ENCODE assay signal across 28 cellular contexts in the genomic region with DNA sequence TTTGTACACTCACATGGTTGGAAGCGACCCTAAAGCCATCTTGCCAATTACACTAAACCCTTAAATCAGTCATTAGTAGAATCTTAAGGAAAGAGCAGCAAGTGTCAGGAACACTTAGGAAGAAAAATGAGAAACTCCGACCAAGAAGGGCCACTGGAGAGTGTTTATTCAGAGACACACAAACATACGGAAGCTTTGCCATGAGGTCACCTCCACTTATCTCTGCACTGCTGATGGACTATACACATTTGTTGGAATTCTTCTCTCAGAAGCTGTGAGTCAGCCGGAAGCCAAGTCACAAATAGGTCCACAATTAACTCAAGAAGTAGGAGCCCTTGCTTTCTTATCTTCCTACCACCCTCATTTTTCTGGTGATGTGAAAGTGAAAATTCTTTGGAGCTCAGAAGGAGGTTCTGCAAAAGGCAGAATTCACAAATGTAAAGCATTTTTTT. TPM values are rescaled to one million over a fixed set of nuclear protein-coding genes. Genes with fewer than 3 reads are reported as not detected.
A peak's percentile ranks its signal among the peaks of the same experiment; 100 is the strongest.
DNase-seq lines count a peak whose midpoint lies in the region; ATAC-seq, FAIRE-seq and TF ChIP-seq lines count a peak whose summit lies in the region.
"Had no signal": no experiment of that assay in that cellular context is flagged by ENCODE, and none has a peak within 500 bp of the region (broad histone marks: within the 10 kb centered on the region; RNA-seq: fewer than 3 reads in every experiment).

No MANE protein-coding gene starts in this region.

- H3K9me3 ChIP-seq in astrocyte (ENCODE audit: insufficient read depth, low read depth, low read length) (no peaks in the 10 kb centered on the region), heart right ventricle (no peaks in the 10 kb centered on the region)
- H3K9me3 ChIP-seq in naive thymus-derived CD4-positive, alpha-beta T cell (ENCODE audit: control insufficient read depth in 2 of 3, low read length in 3 of 3) = no peaks in the 10 kb centered on the region
- H3K9me3 ChIP-seq: ascending aorta, left ventricle myocardium inferior, psoas muscle had no signal

- H3K27ac Mint-ChIP-seq in astrocyte (ENCODE audit: unreplicated experiment) = no peak overlapping the region
- no peak overlapping the region for H3K27ac Mint-ChIP-seq in effector memory CD8-positive, alpha-beta T cell
- H3K27ac Mint-ChIP-seq in naive thymus-derived CD4-positive, alpha-beta T cell = no peak overlapping the region
- H3K27ac Mint-ChIP-seq: activated B cell treated with CpG ODN at 0.5 μM for 24 hours; activated CD8-positive, alpha-beta T cell treated with anti-CD3 and anti-CD28 coated beads, Interleukin-2, amount 10 ng/mL, durations not matched to agents 7 days and 5 days; activated naive CD4-positive, alpha-beta T cell treated with anti-CD3 and anti-CD28 coated beads, Interleukin-2, amount 10 ng/mL, durations not matched to agents 7 days and 5 days had no signal

- POLR2A ChIA-PET in naive thymus-derived CD4-positive, alpha-beta T cell (lab: Charles Lee) = interaction anchor here (0.6 kb wide), 1 partner anchor 75 kb away, joined by 3 read pairs; no protein-coding TSS in a partner anchor

- CTCF ChIA-PET in naive thymus-derived CD4-positive, alpha-beta T cell (lab: Charles Lee) = interaction anchor here (0.9 to 2.0 kb wide), 3 partner anchors 20 to 140 kb away, joined by 3 to 6 read pairs (median 3); no protein-coding TSS in a partner anchor

- H3K27ac ChIP-seq in astrocyte (ENCODE audit: low read depth, low read length) = no peak overlapping the region
- H3K27ac ChIP-seq in heart right ventricle = no peak overlapping the region
- no peak overlapping the region for H3K27ac ChIP-seq in naive thymus-derived CD4-positive, alpha-beta T cell (ENCODE audit: low read depth, low read length)
- H3K27ac ChIP-seq: ascending aorta, left ventricle myocardium inferior, psoas muscle had no signal

- H4K20me1 ChIP-seq in astrocyte (ENCODE audit: insufficient read depth, low read length) = no peaks in the 10 kb centered on the region

- H2AFZ ChIP-seq in astrocyte (ENCODE audit: low read depth, low read length) = no peak overlapping the region

- no peak overlapping the region for H3K4me2 ChIP-seq in astrocyte (ENCODE audit: low read length)

- peaks cover 20% of the 10 kb centered on the region for H3K27me3 Mint-ChIP-seq in astrocyte (ENCODE audit: low read depth, unreplicated experiment)
- peaks cover 33 to 63% of the 10 kb centered on the region in 2 donors for H3K27me3 Mint-ChIP-seq in effector memory CD8-positive, alpha-beta T cell
- peaks cover 4 to 55% (median 11%) of the 10 kb centered on the region in 5 donors for H3K27me3 Mint-ChIP-seq in naive thymus-derived CD4-positive, alpha-beta T cell
- H3K27me3 Mint-ChIP-seq: activated B cell treated with CpG ODN at 0.5 μM for 24 hours had no signal

- intact Hi-C loops in heart right ventricle (cut with DNase I) = no loop called here
- intact Hi-C loops in naive thymus-derived CD4-positive, alpha-beta T cell (cut with micrococcal nuclease) = no loop called here

- H3K4me3 ChIP-seq in astrocyte (ENCODE audit: insufficient read depth, low read depth, low read length) = no peak overlapping the region
- H3K4me3 ChIP-seq in heart right ventricle = no peak overlapping the region
- no peak overlapping the region for H3K4me3 ChIP-seq in naive thymus-derived CD4-positive, alpha-beta T cell (ENCODE audit: low read length)
- H3K4me3 ChIP-seq: ascending aorta, left ventricle myocardium inferior, psoas muscle had no signal

- H3K4me1 Mint-ChIP-seq in astrocyte (ENCODE audit: low read depth, unreplicated experiment) = peaks cover 11% of the 10 kb centered on the region
- H3K4me1 Mint-ChIP-seq in effector memory CD8-positive, alpha-beta T cell (ENCODE audit: low read depth in 2 of 2) = peaks cover 0 to 3% of the 10 kb centered on the region in 2 donors
- peaks cover 0 to 2% (median 0%) of the 10 kb centered on the region in 7 donors for H3K4me1 Mint-ChIP-seq in naive thymus-derived CD4-positive, alpha-beta T cell
- H3K4me1 Mint-ChIP-seq: activated B cell treated with CpG ODN at 0.5 μM for 24 hours; activated naive CD4-positive, alpha-beta T cell treated with anti-CD3 and anti-CD28 coated beads, Interleukin-2, amount 10 ng/mL, durations not matched to agents 7 days and 5 days; neural crest cell had no signal

- no peaks in the 10 kb centered on the region for H3K9me3 Mint-ChIP-seq in astrocyte (ENCODE audit: unreplicated experiment)
- H3K9me3 Mint-ChIP-seq in effector memory CD8-positive, alpha-beta T cell = no peaks in the 10 kb centered on the region
- H3K9me3 Mint-ChIP-seq in naive thymus-derived CD4-positive, alpha-beta T cell = no peaks in the 10 kb centered on the region
- H3K9me3 Mint-ChIP-seq: activated B cell treated with CpG ODN at 0.5 μM for 24 hours; activated naive CD4-positive, alpha-beta T cell treated with anti-CD3 and anti-CD28 coated beads, Interleukin-2, amount 10 ng/mL, durations not matched to agents 7 days and 5 days; activated T-cell treated with anti-CD3 and anti-CD28 coated beads, Interleukin-2, amount 50 U/mL, for 4 hours; neural crest cell had no signal

- DNase-seq in NOMO-1 treated with DMSO at 0.1 percent for 48 hours (lab: John Stamatoyannopoulos, UW; ENCODE audit: unreplicated experiment) (peak; percentile 15), NOMO-1 treated with dmso at 0.1 percent for 144 hours (lab: John Stamatoyannopoulos, UW; ENCODE audit: unreplicated experiment) (no peak), astrocyte (ENCODE audit: low read depth) (peak; percentile 85), hepatic stellate cell (ENCODE audit: low spot score) (peak; percentile 29), heart right ventricle (no peak), NCI-H1092 (lab: John Stamatoyannopoulos, UW) (no peak)
- DNase-seq in effector memory CD8-positive, alpha-beta T cell = no peak
- DNase-seq in naive thymus-derived CD4-positive, alpha-beta T cell = no peak
- DNase-seq: 8988T; activated B cell treated with CpG ODN at 0.5 μM for 24 hours; activated CD8-positive, alpha-beta T cell treated with anti-CD3 and anti-CD28 coated beads, Interleukin-2, amount 10 ng/mL, durations not matched to agents 7 days and 5 days; activated naive CD4-positive, alpha-beta T cell treated with anti-CD3 and anti-CD28 coated beads, Interleukin-2, amount 10 ng/mL, durations not matched to agents 7 days and 5 days; activated T-cell treated with anti-CD3 and anti-CD28 coated beads, Interleukin-2, amount 50 U/mL, for 4 hours; Calu3; foreskin melanocyte; GF-D8; left ventricle myocardium inferior; NCI-H2029 treated with DMSO at 0.1 percent for 48 hours; NCI-H524; psoas muscle had no signal

- H3K27me3 ChIP-seq in astrocyte (ENCODE audit: insufficient read depth, low read length) (peaks cover 5% of the 10 kb centered on the region), heart right ventricle (peaks cover 0 to 86% (median 4%) of the 10 kb centered on the region in 7 donors)
- H3K27me3 ChIP-seq in naive thymus-derived CD4-positive, alpha-beta T cell (ENCODE audit: control insufficient read depth in 2 of 2, insufficient read depth in 2 of 2, low read length in 2 of 2) = no peaks in the 10 kb centered on the region
- H3K27me3 ChIP-seq: ascending aorta had no signal

- no peaks in the 10 kb centered on the region for H3K4me1 ChIP-seq in astrocyte (ENCODE audit: insufficient read depth, low read length)
- H3K4me1 ChIP-seq in heart right ventricle = peaks cover 0 to 13% (median 0%) of the 10 kb centered on the region in 9 donors
- H3K4me1 ChIP-seq in naive thymus-derived CD4-positive, alpha-beta T cell (ENCODE audit: control insufficient read depth in 2 of 2, insufficient read depth in 2 of 2, low read length in 2 of 2) = no peaks in the 10 kb centered on the region
- H3K4me1 ChIP-seq: ascending aorta, psoas muscle had no signal

- TF ChIP-seq CTCF in astrocyte (IDR thresholded peaks at IDR 0.05; ENCODE audit: insufficient read depth, low read depth, low read length) (no peak), heart right ventricle (IDR thresholded peaks at IDR 0.05) (no peak)

- FAIRE-seq in astrocyte (lab: Jason Lieb, UNC) = no peak
- FAIRE-seq: colon, GM12892 had no signal

- H3K36me3 Mint-ChIP-seq in astrocyte (ENCODE audit: low read depth, unreplicated experiment) = no peaks in the 10 kb centered on the region
- no peaks in the 10 kb centered on the region for H3K36me3 Mint-ChIP-seq in effector memory CD8-positive, alpha-beta T cell (ENCODE audit: insufficient read depth)
- peaks cover 0 to 1% (median 0%) of the 10 kb centered on the region in 5 donors for H3K36me3 Mint-ChIP-seq in naive thymus-derived CD4-positive, alpha-beta T cell
- H3K36me3 Mint-ChIP-seq: activated naive CD4-positive, alpha-beta T cell treated with anti-CD3 and anti-CD28 coated beads, Interleukin-2, amount 10 ng/mL, durations not matched to agents 7 days and 5 days had no signal

- no peak for ATAC-seq in heart right ventricle
- ATAC-seq in effector memory CD8-positive, alpha-beta T cell (replicated peaks) = no peak
- ATAC-seq in naive thymus-derived CD4-positive, alpha-beta T cell = no peak
- ATAC-seq: activated CD8-positive, alpha-beta T cell treated with anti-CD3 and anti-CD28 coated beads, Interleukin-2, amount 10 ng/mL, durations not matched to agents 7 days and 5 days; activated T-cell treated with anti-CD3 and anti-CD28 coated beads, Interleukin-2, amount 50 U/mL, for 4 hours; psoas muscle had no signal

- no peaks in the 10 kb centered on the region for H3K79me2 ChIP-seq in astrocyte (ENCODE audit: insufficient read depth, low read length)

- H3K4me3 Mint-ChIP-seq in astrocyte (ENCODE audit: unreplicated experiment) = no peak overlapping the region
- no peak overlapping the region for H3K4me3 Mint-ChIP-seq in effector memory CD8-positive, alpha-beta T cell
- no peak overlapping the region for H3K4me3 Mint-ChIP-seq in naive thymus-derived CD4-positive, alpha-beta T cell
- H3K4me3 Mint-ChIP-seq: activated B cell treated with CpG ODN at 0.5 μM for 24 hours; activated CD8-positive, alpha-beta T cell treated with anti-CD3 and anti-CD28 coated beads, Interleukin-2, amount 10 ng/mL, durations not matched to agents 7 days and 5 days; activated naive CD4-positive, alpha-beta T cell treated with anti-CD3 and anti-CD28 coated beads, Interleukin-2, amount 10 ng/mL, durations not matched to agents 7 days and 5 days; activated T-cell treated with anti-CD3 and anti-CD28 coated beads, Interleukin-2, amount 50 U/mL, for 4 hours; neural crest cell had no signal

- 62 to 67% methylated on average over 4 of the region's 4 CpGs for WGBS in heart right ventricle, 2 donors

- no peaks in the 10 kb centered on the region for H3K36me3 ChIP-seq in astrocyte (ENCODE audit: insufficient read depth, low read length)
- H3K36me3 ChIP-seq in heart right ventricle = no peaks in the 10 kb centered on the region
- no peaks in the 10 kb centered on the region for H3K36me3 ChIP-seq in naive thymus-derived CD4-positive, alpha-beta T cell (ENCODE audit: control insufficient read depth in 2 of 3, insufficient read depth in 3 of 3, low read length in 3 of 3)
- H3K36me3 ChIP-seq: ascending aorta, left ventricle myocardium inferior had no signal

- H3K9ac ChIP-seq in astrocyte (ENCODE audit: low read length) = no peak overlapping the region

RNA-seq across cellular contexts. Expression of a gene that starts 21.6 kb away (rescaled TPM):
- total RNA-seq in astrocyte = not detected in 2 replicates
- under 1 TPM in 1 of 10 donors, not detected in 9; 0.31 TPM for total RNA-seq in heart right ventricle
- under 1 TPM in 1 of 2 donors, not detected in 1; 0.03 TPM for polyA plus RNA-seq in heart right ventricle
- total RNA-seq in naive thymus-derived CD4-positive, alpha-beta T cell = not detected
- not detected for polyA plus RNA-seq in naive thymus-derived CD4-positive, alpha-beta T cell
- total RNA-seq: activated B cell treated with CpG ODN at 0.5 μM for 24 hours; activated CD8-positive, alpha-beta T cell treated with anti-CD3 and anti-CD28 coated beads, Interleukin-2, amount 10 ng/mL, durations not matched to agents 7 days and 5 days; activated T-cell treated with anti-CD3 and anti-CD28 coated beads, Interleukin-2, amount 50 U/mL, for 4 hours; ascending aorta; Calu3; mononuclear cell; neural crest cell; SK-MEL-5; ureter had no signal
- polyA plus RNA-seq: BJ, psoas muscle had no signal

Comparison
In these comparisons a context has a peak if more than half of its experiments do, and no peak if none do; other contexts are left out.
1. DNase-seq: peak in NOMO-1 treated with DMSO at 0.1 percent for 48 hours (single experiment), astrocyte (single experiment) and hepatic stellate cell (single experiment); none in NOMO-1 treated with dmso at 0.1 percent for 144 hours (single experiment), heart right ventricle (0 of 2), effector memory CD8-positive, alpha-beta T cell (0 of 3), NCI-H1092 (single experiment) and naive thymus-derived CD4-positive, alpha-beta T cell (0 of 9).